Comparison of ENCODE assay signal across 8 cellular contexts in the genomic region with DNA sequence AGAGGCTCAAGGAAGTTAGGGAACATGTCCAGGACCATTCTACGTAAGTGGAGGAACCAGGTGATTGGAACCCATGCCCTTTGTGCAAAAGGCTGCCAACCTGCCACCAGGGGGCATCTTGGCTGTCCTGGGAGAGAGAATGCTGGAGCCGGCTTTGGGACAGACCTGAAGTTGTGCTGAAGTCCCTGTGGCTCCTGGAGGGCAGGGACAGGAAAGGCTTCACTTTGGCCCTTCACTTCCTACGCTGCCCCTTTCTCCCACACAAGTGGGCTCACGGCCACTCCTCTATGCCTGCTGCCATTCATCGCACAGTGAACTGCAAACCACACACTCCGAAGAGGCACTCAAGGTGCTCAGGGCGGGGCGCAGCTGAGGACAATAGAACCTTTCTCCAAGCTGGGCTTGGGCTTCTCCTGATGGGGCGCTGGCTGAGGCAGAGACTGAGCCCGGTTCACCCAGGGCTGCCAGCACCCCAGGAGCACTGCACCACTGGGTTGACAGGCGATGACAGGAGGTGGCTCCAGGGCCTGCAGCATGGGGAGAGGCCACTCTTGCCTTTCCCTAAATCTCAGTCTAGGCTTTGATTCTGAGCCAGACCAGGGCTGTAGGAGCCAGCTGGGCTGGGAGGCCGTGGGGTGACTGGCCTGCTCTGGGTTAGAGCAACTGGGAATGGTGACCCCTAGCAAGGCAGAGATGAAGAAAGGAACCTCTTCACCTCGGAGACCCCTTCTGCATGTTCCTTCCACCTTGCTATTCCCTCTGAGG. TPM values are rescaled to one million over a fixed set of nuclear protein-coding genes. Genes with fewer than 3 reads are reported as not detected.
DNase-seq lines count a peak whose midpoint lies in the region; ATAC-seq, FAIRE-seq and TF ChIP-seq lines count a peak whose summit lies in the region.

No MANE protein-coding gene starts in this region.

- peak; percentile 68 for TF ChIP-seq CTCF in A673 (conservative IDR thresholded peaks at IDR 0.05; ENCODE audit: low read depth, low read length)
- peak; percentile 50; the same call in 1 of the 2 replicates for TF ChIP-seq CTCF in WI38 (IDR thresholded peaks at IDR 0.05; ENCODE audit: low read depth, low read length)
- peak; percentile 64 for TF ChIP-seq CTCF in endothelial cell (IDR thresholded peaks at IDR 0.05; ENCODE audit: unreplicated experiment)
- peak; percentile 49 for TF ChIP-seq CTCF in psoas muscle (IDR thresholded peaks at IDR 0.05)

- H3K27me3 ChIP-seq in A673 (replicated peaks; ENCODE audit: insufficient read depth, low read depth, low read length, poor library complexity) (no peaks in the 10 kb centered on the region), psoas muscle (ENCODE audit: insufficient read depth in 3 of 3, low read length in 2 of 3) (no peaks in the 10 kb centered on the region)

- ATAC-seq in psoas muscle (peak in 2 of 4 donors; percentile 29 to 66), GM21717 (IDR thresholded peaks at IDR 0.05; ENCODE audit: unreplicated experiment) (no peak)

- POLR2A ChIA-PET in A673 (lab: Charles Lee; ENCODE audit: low non-redundant PET) = interaction anchor here (0.6 kb wide), 1 partner anchor 72 kb away, joined by 4 read pairs; no protein-coding TSS in a partner anchor

- intact Hi-C loops in A673 (cut with micrococcal nuclease; ENCODE audit: unreplicated experiment) = no loop called here
- intact Hi-C loops in psoas muscle (cut with DNase I) = no loop called here

- 79 to 86% (median 83%) methylated on average over 13 of the region's 13 CpGs for WGBS in psoas muscle, 3 donors

- peaks cover 16% of the 10 kb centered on the region for H3K27me3 Mint-ChIP-seq in endothelial cell (ENCODE audit: unreplicated experiment)

- H3K4me3 ChIP-seq in A673 (ENCODE audit: low read depth, low read length, poor library complexity, severe bottlenecking) (no peak overlapping the region), WI38 (ENCODE audit: low read depth, low read length) (no peak overlapping the region), psoas muscle (no peak overlapping the region)

- CTCF ChIA-PET in A673 (lab: Charles Lee) = no interaction called here

- no peak overlapping the region for H3K4me3 Mint-ChIP-seq in endothelial cell (ENCODE audit: unreplicated experiment)

- no peak overlapping the region for H3K27ac Mint-ChIP-seq in endothelial cell (ENCODE audit: unreplicated experiment)

- no peaks in the 10 kb centered on the region for H3K9me3 ChIP-seq in A673 (ENCODE audit: low read depth, low read length, poor library complexity, severe bottlenecking)
- H3K9me3 ChIP-seq in psoas muscle = no peaks in the 10 kb centered on the region

- peaks cover 45% of the 10 kb centered on the region for H3K36me3 Mint-ChIP-seq in endothelial cell (ENCODE audit: low read depth, unreplicated experiment)

- H3K36me3 ChIP-seq in A673 (ENCODE audit: insufficient read depth, low read length, poor library complexity, severe bottlenecking) (no peaks in the 10 kb centered on the region), psoas muscle (ENCODE audit: insufficient read depth in 1 of 2, low read depth in 1 of 2) (no peaks in the 10 kb centered on the region)

- H3K9me3 Mint-ChIP-seq in endothelial cell (ENCODE audit: unreplicated experiment) = no peaks in the 10 kb centered on the region

- peak; percentile 65 for FAIRE-seq in GM18507 (lab: Jason Lieb, UNC)

- peak; percentile 60 for DNase-seq in A673 (ENCODE audit: low spot score)
- no peak for DNase-seq in GM18507 (ENCODE audit: extremely low spot score, insufficient read length, low read depth)
- peak; percentile 37 for DNase-seq in endothelial cell (ENCODE audit: low spot score)
- no peak for DNase-seq in psoas muscle
- DNase-seq in NCI-H1105 treated with DMSO at 0.1 percent for 48 hours (lab: John Stamatoyannopoulos, UW) = no peak
- no peak for DNase-seq in COR-L47 (lab: John Stamatoyannopoulos, UW)

- H3K4me1 ChIP-seq in A673 (ENCODE audit: insufficient read depth, low read length, poor library complexity, severe bottlenecking) = peaks cover 35% of the 10 kb centered on the region
- H3K4me1 ChIP-seq in psoas muscle = peaks cover 6% of the 10 kb centered on the region

- no TSS peak for BruUV-seq in A673 (replicated peaks; lab: Mats Ljungman, UMichigan)

- H3K27ac ChIP-seq in A673 (ENCODE audit: low read depth, low read length, poor library complexity, severe bottlenecking) (no peak overlapping the region), psoas muscle (no peak overlapping the region)

- peaks cover 26% of the 10 kb centered on the region for H3K4me1 Mint-ChIP-seq in endothelial cell (ENCODE audit: unreplicated experiment)

RNA-seq across cellular contexts. Expression of a gene that starts 8.4 kb away (rescaled TPM):
- 42.9 and 43.2 TPM in 2 replicates for total RNA-seq in A673 (2021)
- total RNA-seq in endothelial cell (ENCODE audit: unreplicated experiment) = 23.0 TPM
- total RNA-seq in psoas muscle = 1 to 10 TPM; 1.4 to 4.0 (median 2.1) TPM
- 1 to 10 TPM in 2 of 3 donors, under 1 TPM in 1; 0.73 to 2.0 (median 1.7) TPM for polyA plus RNA-seq in psoas muscle

RNA-seq across cellular contexts. Expression of a gene that starts 49.6 kb away (rescaled TPM):
- 1.4 and 1.7 TPM in 2 replicates for total RNA-seq in A673 (2021)
- total RNA-seq in endothelial cell (ENCODE audit: unreplicated experiment) = not detected
- total RNA-seq in psoas muscle = under 1 TPM; 0.46 to 0.94 (median 0.59) TPM
- polyA plus RNA-seq in psoas muscle = under 1 TPM; 0.03 to 0.18 (median 0.17) TPM

RNA-seq across cellular contexts. Expression of a gene that starts 49.7 kb away (rescaled TPM):
- total RNA-seq in A673 (2021) (0.95 and 1.1 TPM in 2 replicates), endothelial cell (ENCODE audit: unreplicated experiment) (1.9 TPM), psoas muscle (under 1 TPM in 2 of 4 donors, not detected in 2; 0.44 to 0.56 TPM)
- polyA plus RNA-seq in psoas muscle = under 1 TPM in 2 of 3 donors, not detected in 1; 0.04 to 0.05 TPM

Comparison
In these comparisons a context has a peak if more than half of its experiments do, and no peak if none do; other contexts are left out.
1. DNase-seq: peak in A673 (single experiment) and endothelial cell (single experiment); none in GM18507 (single experiment), psoas muscle (0 of 2), NCI-H1105 treated with DMSO at 0.1 percent for 48 hours (single experiment) and COR-L47 (single experiment).
2. Peak in every context shown above with its lines, with median percentiles within 50 percentile points of each other: CTCF ChIP-seq.